Comparison of ENCODE assay signal across 18 cellular contexts in genomic region chr16:84227548-84227947, GRCh38. TPM values are rescaled to one million over a fixed set of nuclear protein-coding genes. Genes with fewer than 3 reads are reported as not detected.
DNase-seq lines count a peak whose midpoint lies in the region; ATAC-seq and TF ChIP-seq lines count a peak whose summit lies in the region.
"Had no signal": no experiment of that assay in that cellular context is flagged by ENCODE, and none has a peak within 500 bp of the region (broad histone marks: within the 10 kb centered on the region; RNA-seq: fewer than 3 reads in every experiment).

No MANE protein-coding gene starts in this region.

- H3K27ac ChIP-seq in HEK293 (ENCODE audit: extremely low read depth, low read depth, low read length): no peak overlapping the region
- H3K27ac ChIP-seq in PC-9: no peak overlapping the region
- H3K27ac ChIP-seq in tibial artery: peak overlapping the region in 1 of 2 donors; percentile 79
- H3K27ac ChIP-seq: RWPE1 had no signal

- no peak overlapping the region for H2AFZ ChIP-seq in PC-9

- H3K4me2 ChIP-seq in PC-9: peak overlapping the region; percentile 69

- H3K4me1 ChIP-seq in HEK293 (ENCODE audit: control insufficient read depth, insufficient read depth, low read length) (no peaks in the 10 kb centered on the region), PC-9 (replicated peaks; ENCODE audit: insufficient read depth) (peaks cover 40% of the 10 kb centered on the region), tibial artery (peaks cover 7 to 16% (median 16%) of the 10 kb centered on the region in 4 donors)

- H3K27me3 Mint-ChIP-seq in glutamatergic neuron (ENCODE audit: unreplicated experiment): peaks cover 3% of the 10 kb centered on the region

- H3K27ac Mint-ChIP-seq in glutamatergic neuron (ENCODE audit: unreplicated experiment): no peak overlapping the region
- H3K27ac Mint-ChIP-seq: CD4-positive, CD25-positive, alpha-beta regulatory T cell; T-helper 1 cell treated with Interleukin-12 subunit alpha and Interleukin-12 subunit beta and Interleukin-4 antibody, amounts not matched to agents 30 μg/mL and 1 μg/mL, for 36 hours had no signal

- CTCF ChIA-PET in HEK293 (lab: Yijun Ruan, JAX): interaction anchor here (0.5 kb wide), 2 partner anchors 30 to 220 kb away, joined by 3 read pairs; no protein-coding TSS in a partner anchor
- CTCF ChIA-PET in PC-9 (lab: Charles Lee): interaction anchor here (1.0 kb wide), 1 partner anchor 40 kb away, joined by 12 read pairs; the partner anchor contains the start of gene TAF1C

- H3F3A ChIP-seq in PC-9 (ENCODE audit: insufficient read depth, low read depth): peaks cover 30% of the 10 kb centered on the region

- H3K9me3 Mint-ChIP-seq in glutamatergic neuron (ENCODE audit: unreplicated experiment): peaks cover 15% of the 10 kb centered on the region
- H3K9me3 Mint-ChIP-seq: CD4-positive, CD25-positive, alpha-beta regulatory T cell; T-helper 1 cell treated with Interleukin-12 subunit alpha and Interleukin-12 subunit beta and Interleukin-4 antibody, amounts not matched to agents 30 μg/mL and 1 μg/mL, for 36 hours had no signal

- peaks cover 4% of the 10 kb centered on the region for H3K36me3 Mint-ChIP-seq in glutamatergic neuron (ENCODE audit: unreplicated experiment)
- H3K36me3 Mint-ChIP-seq: CD4-positive, CD25-positive, alpha-beta regulatory T cell had no signal

- POLR2A ChIA-PET in HEK293 (lab: Yijun Ruan, JAX) (no interaction called here), PC-9 (lab: Charles Lee; ENCODE audit: unreplicated experiment) (interaction anchor here (0.6 kb wide), 2 partner anchors 29 to 1882 kb away, joined by 3 to 4 read pairs; no protein-coding TSS in a partner anchor)

- H3K4me1 Mint-ChIP-seq in glutamatergic neuron (ENCODE audit: low read depth, unreplicated experiment): peaks cover 5% of the 10 kb centered on the region
- H3K4me1 Mint-ChIP-seq: CD4-positive, CD25-positive, alpha-beta regulatory T cell had no signal

- DNase-seq in PC-9 (no peak), glutamatergic neuron (no peak), amygdala (lab: John Stamatoyannopoulos, UW) (no peak), tibial artery (no peak), NCI-H2029 treated with DMSO at 0.1 percent for 48 hours (lab: John Stamatoyannopoulos, UW) (no peak)
- DNase-seq: CD4-positive, CD25-positive, alpha-beta regulatory T cell; COR-L47; DND-41; NCI-H1105; NCI-H1694; NCI-H774; SIG-M5 had no signal

- peak overlapping the region; percentile 53 for H3K4me3 Mint-ChIP-seq in glutamatergic neuron (ENCODE audit: unreplicated experiment)
- H3K4me3 Mint-ChIP-seq: CD4-positive, CD25-positive, alpha-beta regulatory T cell; T-helper 1 cell treated with Interleukin-12 subunit alpha and Interleukin-12 subunit beta and Interleukin-4 antibody, amounts not matched to agents 30 μg/mL and 1 μg/mL, for 36 hours had no signal

- H3K36me3 ChIP-seq in HEK293 (ENCODE audit: control insufficient read depth in 2 of 2, insufficient read depth in 1 of 2, low read length in 2 of 2) (no peaks in the 10 kb centered on the region), PC-9 (ENCODE audit: low read depth) (no peaks in the 10 kb centered on the region), tibial artery (no peaks in the 10 kb centered on the region)

- TF ChIP-seq CTCF in HEK293 (tag by site-specific recombination; IDR thresholded peaks at IDR 0.05): no peak
- no peak for TF ChIP-seq CTCF in PC-9 (conservative IDR thresholded peaks at IDR 0.05)
- no peak for TF ChIP-seq CTCF in glutamatergic neuron (IDR thresholded peaks at IDR 0.05; ENCODE audit: partially characterized antibody, unreplicated experiment)
- no peak for TF ChIP-seq CTCF in tibial artery (IDR thresholded peaks at IDR 0.05)

- ATAC-seq in GM18858 (IDR thresholded peaks at IDR 0.05; ENCODE audit: unreplicated experiment): no peak

- no peak overlapping the region for H3K4me3 ChIP-seq in HEK293 (ENCODE audit: low read depth, low read length)
- peak overlapping the region; percentile 30; the same call in 1 of the 2 replicates for H3K4me3 ChIP-seq in PC-9
- no peak overlapping the region for H3K4me3 ChIP-seq in tibial artery

- no peaks in the 10 kb centered on the region for H3K9me2 ChIP-seq in PC-9 (ENCODE audit: insufficient read depth)

- H3K79me2 ChIP-seq in PC-9 (ENCODE audit: low read depth): no peaks in the 10 kb centered on the region

- intact Hi-C loops in PC-9 (cut with micrococcal nuclease; ENCODE audit: unreplicated experiment) (loop anchor here (5.0 kb wide), 1 partner anchor 275 kb away; the partner anchor contains the start of gene MEAK7), tibial artery (cut with DNase I; ENCODE audit: low total_unique reads) (no loop called here)

- H3K9me3 ChIP-seq in HEK293 (ENCODE audit: control insufficient read depth, insufficient read depth, low read depth, low read length) (no peaks in the 10 kb centered on the region), PC-9 (ENCODE audit: insufficient read depth, low read depth) (0 out of 2 replicates have a peak, but pooled peaks cover 3% of the 10 kb centered on the region), tibial artery (no peaks in the 10 kb centered on the region)

- no peaks in the 10 kb centered on the region for H3K27me3 ChIP-seq in PC-9 (ENCODE audit: insufficient read depth, low read depth)
- H3K27me3 ChIP-seq in tibial artery: no peaks in the 10 kb centered on the region

- H4K20me1 ChIP-seq in PC-9 (ENCODE audit: insufficient read depth): no peaks in the 10 kb centered on the region

- no TSS peak for BruUV-seq in PC-9 (replicated peaks; lab: Mats Ljungman, UMichigan)

TF ChIP-seq in HEK293, 187 proteins besides CTCF, POLR2A, EP300 and RAD21:
- TF ChIP-seq ZNF146 (tag by site-specific recombination; IDR thresholded peaks at IDR 0.05): peak; percentile 97
- no peak for TF ChIP-seq RBAK (tag by site-specific recombination; IDR thresholded peaks at IDR 0.05)
- TF ChIP-seq ZNF621 (tag by site-specific recombination; IDR thresholded peaks at IDR 0.05): no peak

RNA-seq across cellular contexts. Expression of gene KCNG4, which starts 12.3 kb away (rescaled TPM):
- total RNA-seq in PC-9 (2021): not detected in 2 replicates
- total RNA-seq in glutamatergic neuron (ENCODE audit: unreplicated experiment): not detected
- total RNA-seq: CD4-positive, CD25-positive, alpha-beta regulatory T cell; H4; HT-29 had no signal

RNA-seq across cellular contexts. Expression of gene ADAD2, which starts 36.6 kb away (rescaled TPM):
- total RNA-seq in PC-9 (2021) (not detected in 2 replicates), glutamatergic neuron (ENCODE audit: unreplicated experiment) (not detected)
- total RNA-seq: CD4-positive, CD25-positive, alpha-beta regulatory T cell; H4; HT-29 had no signal

RNA-seq across cellular contexts. Expression of gene TAF1C, which starts 40.7 kb away (rescaled TPM):
- 40.2 and 43.0 TPM in 2 replicates for total RNA-seq in PC-9 (2021)
- 74.7 TPM for total RNA-seq in glutamatergic neuron (ENCODE audit: unreplicated experiment)
